Comparison of ENCODE assay signal across 1 cellular context in genomic region chr3:156456771-156457224, GRCh38.
TF ChIP-seq lines count a peak whose summit lies in the region.

No MANE protein-coding gene starts in this region.

TF ChIP-seq in H1, 55 proteins besides CTCF, POLR2A, EP300 and RAD21 (continued from another document):
- TF ChIP-seq HDAC2 (IDR thresholded peaks at IDR 0.05; ENCODE audit: borderline replicate concordance in 1 of 2, low read depth in 2 of 2, low read length in 2 of 2) (peak in 1 of 2 experiments; percentile 84; a peak in 2 of 4 replicates), CHD1 (IDR thresholded peaks at IDR 0.05; ENCODE audit: low read depth, low read length) (no peak), SIX5 (IDR thresholded peaks at IDR 0.05; ENCODE audit: low read depth, low read length) (no peak), E2F6 (IDR thresholded peaks at IDR 0.05) (0 out of 2 replicates have a peak, but pooled peaks have one; percentile 20), ATF2 (IDR thresholded peaks at IDR 0.05; ENCODE audit: low read length) (peak; percentile 86), TCF12 (IDR thresholded peaks at IDR 0.05; ENCODE audit: low read depth, low read length) (peak; percentile 65; the same call in 1 of the 2 replicates), YY1 (IDR thresholded peaks at IDR 0.05; ENCODE audit: low read depth, low read length) (peak; percentile 89), POU5F1 (IDR thresholded peaks at IDR 0.05; ENCODE audit: low read depth, low read length) (no peak), SIN3A (conservative IDR thresholded peaks at IDR 0.05 in 1 of 2, IDR thresholded peaks at IDR 0.05 in 1 of 2; ENCODE audit: low read depth in 1 of 2, low read length in 2 of 2) (no peak), ASH2L (IDR thresholded peaks at IDR 0.05; ENCODE audit: low read length) (no peak), MAFK (IDR thresholded peaks at IDR 0.05; ENCODE audit: low read depth, low read length) (no peak), BCL11A (IDR thresholded peaks at IDR 0.05; ENCODE audit: low read depth in 2 of 2, low read length in 2 of 2) (peak; percentile 71 to 92), RNF2 (IDR thresholded peaks at IDR 0.05; ENCODE audit: borderline replicate concordance, low read depth, low read length, missing control alignments, poor library complexity, severe bottlenecking) (no peak), SP4 (IDR thresholded peaks at IDR 0.05; ENCODE audit: low read length) (no peak), SAP30 (IDR thresholded peaks at IDR 0.05; ENCODE audit: insufficient read depth, insufficient replicate concordance, low read length) (no peak), JUND (IDR thresholded peaks at IDR 0.05; ENCODE audit: low read length) (no peak), KDM1A (IDR thresholded peaks at IDR 0.05; ENCODE audit: borderline replicate concordance, low read length) (peak; percentile 74; the same call in 1 of the 2 replicates), ZNF274 (IDR thresholded peaks at IDR 0.05; ENCODE audit: borderline replicate concordance, extremely low read depth, low read length) (no peak), RFX5 (IDR thresholded peaks at IDR 0.05; ENCODE audit: borderline replicate concordance, low read depth, low read length) (no peak), CHD7 (IDR thresholded peaks at IDR 0.05; ENCODE audit: insufficient replicate concordance, low read length) (no peak), TAF7 (optimal IDR thresholded peaks at IDR 0.05; ENCODE audit: borderline replicate concordance, low read depth, low read length) (no peak), KDM5A (IDR thresholded peaks at IDR 0.05; ENCODE audit: low read length) (no peak), SP2 (IDR thresholded peaks at IDR 0.05; ENCODE audit: low read length) (no peak), GTF2F1 (IDR thresholded peaks at IDR 0.05; ENCODE audit: borderline replicate concordance, low read depth, low read length) (no peak), NRF1 (IDR thresholded peaks at IDR 0.05; ENCODE audit: low read depth, low read length) (no peak), CHD2 (IDR thresholded peaks at IDR 0.05; ENCODE audit: low read length) (no peak), CBX5 (IDR thresholded peaks at IDR 0.05; ENCODE audit: low read depth, low read length) (no peak), BACH1 (IDR thresholded peaks at IDR 0.05; ENCODE audit: low read length) (no peak), GABPA (IDR thresholded peaks at IDR 0.05; ENCODE audit: borderline replicate concordance, insufficient read depth, low read length) (no peak)
- TF ChIP-seq, protein P1, sequence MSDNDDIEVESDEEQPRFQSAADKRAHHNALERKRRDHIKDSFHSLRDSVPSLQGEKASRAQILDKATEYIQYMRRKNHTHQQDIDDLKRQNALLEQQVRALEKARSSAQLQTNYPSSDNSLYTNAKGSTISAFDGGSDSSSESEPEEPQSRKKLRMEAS (IDR thresholded peaks at IDR 0.05) = peak; percentile 68
- TF ChIP-seq, protein P2, sequence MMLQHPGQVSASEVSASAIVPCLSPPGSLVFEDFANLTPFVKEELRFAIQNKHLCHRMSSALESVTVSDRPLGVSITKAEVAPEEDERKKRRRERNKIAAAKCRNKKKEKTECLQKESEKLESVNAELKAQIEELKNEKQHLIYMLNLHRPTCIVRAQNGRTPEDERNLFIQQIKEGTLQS (IDR thresholded peaks at IDR 0.05; ENCODE audit: insufficient read depth, low read depth, low read length) = no peak
